ENCODE assay signal across 11 cellular contexts in the genomic region with DNA sequence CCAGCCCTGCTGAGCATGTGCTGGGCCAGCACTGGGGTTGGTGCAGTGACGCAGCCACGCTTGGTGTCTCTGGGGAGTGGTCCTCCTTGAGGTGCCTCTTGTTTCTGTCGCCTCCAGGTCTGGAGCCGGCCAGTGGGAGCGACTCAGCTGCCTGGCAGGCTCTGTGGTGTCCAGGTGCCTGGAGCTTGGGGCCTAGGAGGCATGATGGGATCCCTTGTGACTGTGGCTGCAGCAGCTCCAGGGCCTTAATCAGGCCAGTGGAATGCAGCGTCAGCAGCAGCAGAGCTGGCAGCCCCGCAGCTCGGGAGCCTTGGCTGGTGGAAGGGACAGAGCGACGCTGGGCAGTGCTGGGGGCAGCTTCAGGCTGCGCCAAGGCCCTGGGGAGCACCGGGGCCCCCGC.
DNase-seq lines count a peak whose midpoint lies in the region; ATAC-seq and TF ChIP-seq lines count a peak whose summit lies in the region.
"Had no signal": no experiment of that assay in that cellular context is flagged by ENCODE, and none has a peak within 500 bp of the region (broad histone marks: within the 10 kb centered on the region; RNA-seq: fewer than 3 reads in every experiment).

No MANE protein-coding gene starts in this region.

- POLR2A ChIA-PET in WTC11 (lab: Charles Lee), result interaction anchor here (0.7 kb wide), 1 partner anchor 1393 kb away, joined by 4 read pairs; no protein-coding TSS in a partner anchor

- DNase-seq in AG20443 (ENCODE audit: low spot score) (peak; percentile 89), WTC11 (ENCODE audit: low spot score) (no peak), cardiac muscle cell (ENCODE audit: low read depth in 1 of 2, low spot score in 1 of 2) (peak in 1 of 2 donors; percentile 65), osteocyte (ENCODE audit: extremely low spot score, unreplicated experiment) (no peak), NCI-H2171 (lab: John Stamatoyannopoulos, UW) (no peak), mucosa of gallbladder (ENCODE audit: low spot score) (no peak), pons (ENCODE audit: low spot score) (no peak), UCSD-AML1 (lab: John Stamatoyannopoulos, UW; ENCODE audit: unreplicated experiment) (no peak)
- DNase-seq: activated naive CD8-positive, alpha-beta T cell treated with anti-CD3 and anti-CD28 coated beads, Interleukin-2, amount 50 U/mL, for 24 hours; immature natural killer cell; NCI-H1436 treated with DMSO at 0.1 percent for 48 hours had no signal

- H3K4me3 Mint-ChIP-seq in WTC11, result no peak overlapping the region
- no peak overlapping the region for H3K4me3 Mint-ChIP-seq in osteocyte (ENCODE audit: unreplicated experiment)
- H3K4me3 Mint-ChIP-seq: activated naive CD8-positive, alpha-beta T cell treated with anti-CD3 and anti-CD28 coated beads, Interleukin-2, amount 50 U/mL, for 24 hours; immature natural killer cell had no signal

- peaks cover 18% of the 10 kb centered on the region for H3K9me3 Mint-ChIP-seq in WTC11
- H3K9me3 Mint-ChIP-seq in osteocyte (ENCODE audit: unreplicated experiment), result peaks cover 19% of the 10 kb centered on the region

- peak overlapping the region; percentile 89 for H3K27ac ChIP-seq in cardiac muscle cell

- H3K36me3 Mint-ChIP-seq in WTC11 (peaks cover 30% of the 10 kb centered on the region), osteocyte (ENCODE audit: unreplicated experiment) (peaks cover 29% of the 10 kb centered on the region)

- H3K27ac Mint-ChIP-seq in WTC11, result peak overlapping the region; percentile 78; the same call in 1 of the 2 replicates
- H3K27ac Mint-ChIP-seq in osteocyte (ENCODE audit: unreplicated experiment), result peak overlapping the region; percentile 31
- H3K27ac Mint-ChIP-seq: activated naive CD8-positive, alpha-beta T cell treated with anti-CD3 and anti-CD28 coated beads, Interleukin-2, amount 50 U/mL, for 24 hours; immature natural killer cell had no signal

- peaks cover 2% of the 10 kb centered on the region; the same call in 1 of the 2 replicates for H3K27me3 Mint-ChIP-seq in WTC11 (ENCODE audit: low read depth)
- no peaks in the 10 kb centered on the region for H3K27me3 Mint-ChIP-seq in osteocyte (ENCODE audit: unreplicated experiment)

- H3K36me3 ChIP-seq in cardiac muscle cell, result peaks cover 5% of the 10 kb centered on the region

- H3K9me3 ChIP-seq in cardiac muscle cell (ENCODE audit: low read depth), result no peaks in the 10 kb centered on the region

- H3K4me1 Mint-ChIP-seq in WTC11, result 0 out of 2 replicates have a peak, but pooled peaks cover 9% of the 10 kb centered on the region
- peaks cover 17% of the 10 kb centered on the region for H3K4me1 Mint-ChIP-seq in osteocyte (ENCODE audit: unreplicated experiment)
- H3K4me1 Mint-ChIP-seq: activated naive CD8-positive, alpha-beta T cell treated with anti-CD3 and anti-CD28 coated beads, Interleukin-2, amount 50 U/mL, for 24 hours; immature natural killer cell had no signal

- ATAC-seq in WTC11, result peak; percentile 55
- ATAC-seq: activated naive CD8-positive, alpha-beta T cell treated with anti-CD3 and anti-CD28 coated beads, Interleukin-2, amount 50 U/mL, for 24 hours had no signal

- peaks cover 12% of the 10 kb centered on the region for H3K4me1 ChIP-seq in cardiac muscle cell (ENCODE audit: low read depth)

- CTCF ChIA-PET in WTC11 (lab: Charles Lee), result interaction anchor here (0.6 to 2.4 kb wide), 26 partner anchors 11 to 429 kb away, joined by 3 to 21 read pairs (median 5); no protein-coding TSS in a partner anchor

- TF ChIP-seq CTCF in WTC11 (IDR thresholded peaks at IDR 0.05), result no peak
- TF ChIP-seq CTCF in cardiac muscle cell (IDR thresholded peaks at IDR 0.05; ENCODE audit: low read depth, low read length), result no peak
- TF ChIP-seq CTCF in osteocyte (IDR thresholded peaks at IDR 0.05), result no peak

- H3K4me3 ChIP-seq in cardiac muscle cell, result no peak overlapping the region

- no peaks in the 10 kb centered on the region for H3K27me3 ChIP-seq in cardiac muscle cell

TF ChIP-seq in WTC11, 78 proteins besides CTCF, POLR2A, EP300 and RAD21:
- TF ChIP-seq, protein P1, sequence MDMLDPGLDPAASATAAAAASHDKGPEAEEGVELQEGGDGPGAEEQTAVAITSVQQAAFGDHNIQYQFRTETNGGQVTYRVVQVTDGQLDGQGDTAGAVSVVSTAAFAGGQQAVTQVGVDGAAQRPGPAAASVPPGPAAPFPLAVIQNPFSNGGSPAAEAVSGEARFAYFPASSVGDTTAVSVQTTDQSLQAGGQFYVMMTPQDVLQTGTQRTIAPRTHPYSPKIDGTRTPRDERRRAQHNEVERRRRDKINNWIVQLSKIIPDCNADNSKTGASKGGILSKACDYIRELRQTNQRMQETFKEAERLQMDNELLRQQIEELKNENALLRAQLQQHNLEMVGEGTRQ (CRISPR knock-in tag; IDR thresholded peaks at IDR 0.05), result no peak
- TF ChIP-seq GABPB1 (CRISPR knock-in tag; IDR thresholded peaks at IDR 0.05) (no peak), NR1H2 (CRISPR knock-in tag; IDR thresholded peaks at IDR 0.05) (no peak), ETV6 (CRISPR knock-in tag; IDR thresholded peaks at IDR 0.05) (no peak)
- TF ChIP-seq, protein P2, sequence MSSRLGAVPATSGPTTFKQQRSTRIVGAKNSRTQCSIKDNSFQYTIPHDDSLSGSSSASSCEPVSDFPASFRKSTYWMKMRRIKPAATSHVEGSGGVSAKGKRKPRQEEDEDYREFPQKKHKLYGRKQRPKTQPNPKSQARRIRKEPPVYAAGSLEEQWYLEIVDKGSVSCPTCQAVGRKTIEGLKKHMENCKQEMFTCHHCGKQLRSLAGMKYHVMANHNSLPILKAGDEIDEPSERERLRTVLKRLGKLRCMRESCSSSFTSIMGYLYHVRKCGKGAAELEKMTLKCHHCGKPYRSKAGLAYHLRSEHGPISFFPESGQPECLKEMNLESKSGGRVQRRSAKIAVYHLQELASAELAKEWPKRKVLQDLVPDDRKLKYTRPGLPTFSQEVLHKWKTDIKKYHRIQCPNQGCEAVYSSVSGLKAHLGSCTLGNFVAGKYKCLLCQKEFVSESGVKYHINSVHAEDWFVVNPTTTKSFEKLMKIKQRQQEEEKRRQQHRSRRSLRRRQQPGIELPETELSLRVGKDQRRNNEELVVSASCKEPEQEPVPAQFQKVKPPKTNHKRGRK (CRISPR knock-in tag; IDR thresholded peaks at IDR 0.05; ENCODE audit: borderline replicate concordance), result no peak
- TF ChIP-seq, protein P3, sequence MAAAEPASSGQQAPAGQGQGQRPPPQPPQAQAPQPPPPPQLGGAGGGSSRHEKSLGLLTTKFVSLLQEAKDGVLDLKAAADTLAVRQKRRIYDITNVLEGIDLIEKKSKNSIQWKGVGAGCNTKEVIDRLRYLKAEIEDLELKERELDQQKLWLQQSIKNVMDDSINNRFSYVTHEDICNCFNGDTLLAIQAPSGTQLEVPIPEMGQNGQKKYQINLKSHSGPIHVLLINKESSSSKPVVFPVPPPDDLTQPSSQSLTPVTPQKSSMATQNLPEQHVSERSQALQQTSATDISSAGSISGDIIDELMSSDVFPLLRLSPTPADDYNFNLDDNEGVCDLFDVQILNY (CRISPR knock-in tag; IDR thresholded peaks at IDR 0.05), result 0 out of 2 replicates have a peak, but pooled peaks have one; percentile 21
TF ChIP-seq in WTC11: peak in this region for 1.
